22 cellular contexts compared by ENCODE assay signal in genomic region chr16:59719121-59719520, GRCh38.
A peak's percentile ranks its signal among the peaks of the same experiment; 100 is the strongest.
DNase-seq lines count a peak whose midpoint lies in the region; ATAC-seq and TF ChIP-seq lines count a peak whose summit lies in the region.
"Had no signal": no experiment of that assay in that cellular context is flagged by ENCODE, and none has a peak within 500 bp of the region (broad histone marks: within the 10 kb centered on the region; RNA-seq: fewer than 3 reads in every experiment).

No MANE protein-coding gene starts in this region.

- H3K9me3 ChIP-seq in breast epithelium (no peaks in the 10 kb centered on the region), fibroblast of lung (ENCODE audit: control insufficient read depth, insufficient read depth, low read depth, low read length) (no peaks in the 10 kb centered on the region)

- H4K20me1 ChIP-seq in fibroblast of lung (ENCODE audit: control insufficient read depth, extremely low read depth, insufficient read depth, low read length): no peaks in the 10 kb centered on the region

- no peak for TF ChIP-seq CTCF in MCF 10A (IDR thresholded peaks at IDR 0.05; ENCODE audit: unreplicated experiment)
- no peak for TF ChIP-seq CTCF in breast epithelium (IDR thresholded peaks at IDR 0.05)
- no peak for TF ChIP-seq CTCF in fibroblast of lung (conservative IDR thresholded peaks at IDR 0.05 in 1 of 2, IDR thresholded peaks at IDR 0.05 in 1 of 2; ENCODE audit: low read depth in 1 of 2, low read length in 2 of 2)

- DNase-seq in MCF 10A (ENCODE audit: unreplicated experiment) (peak; percentile 5), breast epithelium (ENCODE audit: low spot score in 2 of 2) (no peak), NCI-H460 (ENCODE audit: extremely low read depth, low read depth) (peak; percentile 20), fibroblast of lung (ENCODE audit: low read depth in 2 of 2) (peak; percentile 13 to 35), stromal cell of bone marrow (ENCODE audit: low read depth) (peak; percentile 13), GM19240 (ENCODE audit: insufficient read length, low spot score) (no peak)
- DNase-seq: ACHN; GDM1; H9; NCI-H1417; NCI-H1694 treated with DMSO at 0.1 percent for 48 hours; NCI-H2107; NCI-H510A treated with DMSO at 0.1 percent for 48 hours; NCI-H748 treated with DMSO at 0.1 percent for 48 hours; NK-92 treated with Interleukin-12 subunit alpha and Interleukin-12 subunit beta, amount 100 ng/mL, for 24 hours had no signal

- no peak for ATAC-seq in HG02981 (IDR thresholded peaks at IDR 0.05; ENCODE audit: unreplicated experiment)
- no peak for ATAC-seq in HG02642 (IDR thresholded peaks at IDR 0.05; ENCODE audit: poor library complexity, unreplicated experiment)
- ATAC-seq: Panc1, SK-N-SH treated with all-trans-retinoic acid at 6 μM for 48 hours had no signal

- H3K36me3 Mint-ChIP-seq in MCF 10A (ENCODE audit: insufficient read depth, unreplicated experiment): no peaks in the 10 kb centered on the region
- H3K36me3 Mint-ChIP-seq: IgD-negative memory B cell had no signal

- H3K27me3 Mint-ChIP-seq in MCF 10A (ENCODE audit: insufficient read depth, unreplicated experiment): no peaks in the 10 kb centered on the region
- H3K27me3 Mint-ChIP-seq: IgD-negative memory B cell had no signal

- CTCF ChIA-PET in MCF 10A (lab: Yijun Ruan, JAX): no interaction called here

- H3K4me3 ChIP-seq in breast epithelium (no peak overlapping the region), fibroblast of lung (replicated peaks in 1 of 4; ENCODE audit: control extremely low read depth in 1 of 4, insufficient read depth in 1 of 4, low read depth in 3 of 4, low read length in 4 of 4) (no peak overlapping the region)

- H3K4me1 ChIP-seq in breast epithelium (no peaks in the 10 kb centered on the region), fibroblast of lung (ENCODE audit: control insufficient read depth, extremely low read depth, insufficient read depth, low read length) (no peaks in the 10 kb centered on the region)

- H3K4me3 Mint-ChIP-seq in MCF 10A (ENCODE audit: unreplicated experiment): no peak overlapping the region
- H3K4me3 Mint-ChIP-seq: H9, IgD-negative memory B cell had no signal

- H3K27me3 ChIP-seq in breast epithelium (no peaks in the 10 kb centered on the region), fibroblast of lung (ENCODE audit: control insufficient read depth, insufficient read depth, low read length) (no peaks in the 10 kb centered on the region)

- no peaks in the 10 kb centered on the region for H3K79me2 ChIP-seq in fibroblast of lung (ENCODE audit: control insufficient read depth, insufficient read depth, low read length)

- H3K4me2 ChIP-seq in fibroblast of lung (ENCODE audit: extremely low read depth, insufficient read depth, low read length): no peak overlapping the region

- BruUV-seq in MCF 10A (replicated peaks; lab: Mats Ljungman, UMichigan): no TSS peak

- no peaks in the 10 kb centered on the region for H3K36me3 ChIP-seq in breast epithelium
- H3K36me3 ChIP-seq in fibroblast of lung (ENCODE audit: control insufficient read depth, insufficient read depth, low read length): no peaks in the 10 kb centered on the region

- H3K9me3 Mint-ChIP-seq in MCF 10A (ENCODE audit: unreplicated experiment): no peaks in the 10 kb centered on the region
- H3K9me3 Mint-ChIP-seq: H9 had no signal

- intact Hi-C loops in MCF 10A (cut with micrococcal nuclease) (no loop called here), breast epithelium (cut with DNase I; ENCODE audit: low total_unique reads) (no loop called here)

- no peak overlapping the region for H3K27ac ChIP-seq in breast epithelium
- no peak overlapping the region for H3K27ac ChIP-seq in fibroblast of lung (ENCODE audit: insufficient read depth, low read length)
- H3K27ac ChIP-seq: 22Rv1, C4-2B had no signal

- H3K27ac Mint-ChIP-seq in MCF 10A (ENCODE audit: low read depth, unreplicated experiment): no peak overlapping the region
- H3K27ac Mint-ChIP-seq: H9, IgD-negative memory B cell had no signal

- no peak for TF ChIP-seq POLR2A in breast epithelium (IDR thresholded peaks at IDR 0.05)

- no peaks in the 10 kb centered on the region for H3K4me1 Mint-ChIP-seq in MCF 10A (ENCODE audit: insufficient read depth, unreplicated experiment)
- H3K4me1 Mint-ChIP-seq: IgD-negative memory B cell had no signal

- no peak overlapping the region for H2AFZ ChIP-seq in fibroblast of lung (ENCODE audit: low read length)

- H3K9ac ChIP-seq in fibroblast of lung (ENCODE audit: insufficient read depth, low read length): no peak overlapping the region

- POLR2A ChIA-PET in MCF 10A (lab: Yijun Ruan, JAX): no interaction called here

Comparison
In these comparisons a context has a peak if more than half of its experiments do, and no peak if none do; other contexts are left out.
1. DNase-seq: peak in MCF 10A (single experiment), NCI-H460 (single experiment), fibroblast of lung (2 of 2) and stromal cell of bone marrow (single experiment); none in breast epithelium (0 of 2) and GM19240 (single experiment).